Comparison of ENCODE assay signal across 7 cellular contexts in genomic region chr22:37167176-37167980, GRCh38. TPM values are rescaled to one million over a fixed set of nuclear protein-coding genes. Genes with fewer than 3 reads are reported as not detected.
DNase-seq lines count a peak whose midpoint lies in the region; ATAC-seq and TF ChIP-seq lines count a peak whose summit lies in the region.
"Had no signal": no experiment of that assay in that cellular context is flagged by ENCODE, and none has a peak within 500 bp of the region (broad histone marks: within the 10 kb centered on the region; RNA-seq: fewer than 3 reads in every experiment).

No MANE protein-coding gene starts in this region.

- DNase-seq in Peyer's patch: peak in 2 of 3 donors; percentile 48 to 51
- DNase-seq in effector memory CD4-positive, alpha-beta T cell: no peak
- no peak for DNase-seq in DMS53 treated with DMSO at 0.1 percent for 48 hours (lab: John Stamatoyannopoulos, UW; ENCODE audit: unreplicated experiment)

- H3K36me3 ChIP-seq in Peyer's patch: no peaks in the 10 kb centered on the region
- H3K36me3 ChIP-seq in effector memory CD4-positive, alpha-beta T cell (ENCODE audit: control insufficient read depth, insufficient read depth, low read length): no peaks in the 10 kb centered on the region
- H3K36me3 ChIP-seq: adrenal gland had no signal

- H3K4me3 ChIP-seq in Peyer's patch (peak overlapping the region in 1 of 4 donors; percentile 6), skin epidermis (peak overlapping the region in 4 of 7 experiments; percentile 6 to 18 (median 9))
- peak overlapping the region; percentile 33 for H3K4me3 ChIP-seq in effector memory CD4-positive, alpha-beta T cell (ENCODE audit: insufficient read depth, low read depth, low read length, poor library complexity, severe bottlenecking)

- H3K4me1 ChIP-seq in Peyer's patch: peaks cover 3 to 34% (median 27%) of the 10 kb centered on the region in 4 donors
- peaks cover 37% of the 10 kb centered on the region for H3K4me1 ChIP-seq in effector memory CD4-positive, alpha-beta T cell (ENCODE audit: control insufficient read depth, insufficient read depth, low read length, poor library complexity, severe bottlenecking)

- no peaks in the 10 kb centered on the region for H3K9me3 ChIP-seq in Peyer's patch
- no peaks in the 10 kb centered on the region for H3K9me3 ChIP-seq in effector memory CD4-positive, alpha-beta T cell (ENCODE audit: control insufficient read depth, low read length)
- H3K9me3 ChIP-seq: adrenal gland had no signal

- ATAC-seq in HG03045 (IDR thresholded peaks at IDR 0.05; ENCODE audit: unreplicated experiment) (no peak), GM18867 (IDR thresholded peaks at IDR 0.05; ENCODE audit: unreplicated experiment) (no peak)

- H3K27me3 ChIP-seq in Peyer's patch: no peaks in the 10 kb centered on the region
- no peaks in the 10 kb centered on the region for H3K27me3 ChIP-seq in effector memory CD4-positive, alpha-beta T cell (replicated peaks; ENCODE audit: control insufficient read depth, insufficient read depth, low read length, poor library complexity, severe bottlenecking)
- H3K27me3 ChIP-seq: adrenal gland had no signal

- TF ChIP-seq POLR2A in Peyer's patch (IDR thresholded peaks at IDR 0.05): no peak

- H3K27ac ChIP-seq in Peyer's patch (peak overlapping the region; percentile 19 to 64 (median 43)), skin epidermis (peak overlapping the region in 19 of 21 experiments; percentile 3 to 89 (median 62))
- no peak overlapping the region for H3K27ac ChIP-seq in effector memory CD4-positive, alpha-beta T cell (ENCODE audit: insufficient read depth, low read length, poor library complexity, severe bottlenecking)

- no peak for TF ChIP-seq CTCF in Peyer's patch (IDR thresholded peaks at IDR 0.05)

RNA-seq across cellular contexts. Expression of gene IL2RB, which starts 17.7 kb away (rescaled TPM):
- total RNA-seq in Peyer's patch: 1 to 10 TPM; 1.5 to 7.0 (median 5.0) TPM

RNA-seq across cellular contexts. Expression of gene C1QTNF6, which starts 20.7 kb away (rescaled TPM):
- total RNA-seq in Peyer's patch: 1 to 10 TPM; 3.9 to 9.4 (median 5.9) TPM

RNA-seq across cellular contexts. Expression of gene SSTR3, which starts 44.9 kb away (rescaled TPM):
- total RNA-seq in Peyer's patch: not detected

RNA-seq across cellular contexts. Expression of gene TMPRSS6, which starts 57.9 kb away (rescaled TPM):
- under 1 TPM in 2 of 4 donors, not detected in 2; 0.27 to 0.88 TPM for total RNA-seq in Peyer's patch

Comparison
In these comparisons a context has a peak if more than half of its experiments do, and no peak if none do; other contexts are left out.
1. DNase-seq: peak in Peyer's patch (2 of 3); none in effector memory CD4-positive, alpha-beta T cell (0 of 3) and DMS53 treated with DMSO at 0.1 percent for 48 hours (single experiment).